In the genomic region with DNA sequence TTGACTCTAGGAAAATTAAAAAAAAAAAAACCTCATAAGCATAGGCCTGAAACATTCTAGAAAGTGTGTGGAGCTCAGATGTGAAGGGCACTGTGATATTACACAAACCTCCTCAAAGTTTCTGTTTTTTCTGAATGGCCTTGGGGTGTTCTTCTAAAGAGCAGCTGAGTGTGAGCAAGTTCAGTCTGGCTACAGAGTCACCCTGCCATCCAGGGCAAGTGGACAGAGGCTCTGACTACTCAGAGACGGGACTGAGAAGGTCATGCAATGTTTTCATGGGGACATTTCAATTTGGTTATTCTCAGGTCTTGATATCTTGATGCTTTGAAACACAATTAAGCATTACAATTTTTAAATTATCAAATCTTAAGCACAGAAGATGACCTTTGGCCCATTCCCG, we compare ENCODE assay signal across 9 cellular contexts. TPM values are rescaled to one million over a fixed set of nuclear protein-coding genes. Genes with fewer than 3 reads are reported as not detected.
"Had no signal": no experiment of that assay in that cellular context is flagged by ENCODE, and none has a peak within 500 bp of the region (broad histone marks: within the 10 kb centered on the region; RNA-seq: fewer than 3 reads in every experiment).

No MANE protein-coding gene starts in this region.

- FAIRE-seq: G401.6, GM12878, GM12891, GM12892, GM18507, GM19239 had no signal

- DNase-seq: GDM1, GF-D8 had no signal

- H3K4me3 ChIP-seq: GM12878 had no signal

- ATAC-seq: GM12878 had no signal

RNA-seq across cellular contexts. Expression of gene SSTR4, which starts 36.6 kb away (rescaled TPM):
- total RNA-seq: G401, GM12878 had no signal
- polyA plus RNA-seq: GM12878 had no signal

RNA-seq across cellular contexts. Expression of gene THBD, which starts 51.0 kb away (rescaled TPM):
- total RNA-seq: G401, GM12878 had no signal
- polyA plus RNA-seq: GM12878 had no signal
